Comparison of ENCODE assay signal across 10 cellular contexts in genomic region chr19:4589579-4590410, GRCh38. TPM values are rescaled to one million over a fixed set of nuclear protein-coding genes. Genes with fewer than 3 reads are reported as not detected.
DNase-seq lines count a peak whose midpoint lies in the region; ATAC-seq, FAIRE-seq and TF ChIP-seq lines count a peak whose summit lies in the region.
"Had no signal": no experiment of that assay in that cellular context is flagged by ENCODE, and none has a peak within 500 bp of the region (broad histone marks: within the 10 kb centered on the region; RNA-seq: fewer than 3 reads in every experiment).

No MANE protein-coding gene starts in this region.

- BruUV-seq in endothelial cell of umbilical vein (replicated peaks; lab: Mats Ljungman, UMichigan) = no TSS peak

- WGBS in psoas muscle, 3 donors = 62 to 70% (median 70%) methylated on average over 11 of the region's 11 CpGs

- H3K27me3 ChIP-seq in endothelial cell of umbilical vein (ENCODE audit: control insufficient read depth in 2 of 2, insufficient read depth in 2 of 2, low read length in 2 of 2) (peaks cover 0 to 3% of the 10 kb centered on the region in 2 experiments), psoas muscle (ENCODE audit: insufficient read depth in 3 of 3, low read length in 2 of 3) (peaks cover 0 to 35% (median 5%) of the 10 kb centered on the region in 3 donors)
- H3K27me3 ChIP-seq in effector memory CD4-positive, alpha-beta T cell (replicated peaks; ENCODE audit: control insufficient read depth, insufficient read depth, low read length, poor library complexity, severe bottlenecking) = peaks cover 11% of the 10 kb centered on the region

- CTCF ChIA-PET in endothelial cell of umbilical vein (lab: Charles Lee) = interaction anchor here (0.6 to 1.8 kb wide), 17 partner anchors 8 to 201 kb away, joined by 3 to 30 read pairs (median 6); partner anchors contain the start of genes FEM1A and TNFAIP8L1

- FAIRE-seq in endothelial cell of umbilical vein (lab: Jason Lieb, UNC) = peak; percentile 48

- POLR2A ChIA-PET in endothelial cell of umbilical vein (lab: Charles Lee) = no interaction called here

- H3K9me1 ChIP-seq in endothelial cell of umbilical vein (replicated peaks; ENCODE audit: control insufficient read depth, extremely low read depth, insufficient read depth, low read length) = no peaks in the 10 kb centered on the region

- no peak overlapping the region for H3K4me2 ChIP-seq in endothelial cell of umbilical vein (ENCODE audit: insufficient read depth, low read length)

- H4K20me1 ChIP-seq in endothelial cell of umbilical vein (replicated peaks; ENCODE audit: control insufficient read depth, extremely low read depth, insufficient read depth, low read length) = no peaks in the 10 kb centered on the region

- H3K27ac ChIP-seq in endothelial cell of umbilical vein (ENCODE audit: insufficient read depth, low read depth, low read length) (no peak overlapping the region), psoas muscle (no peak overlapping the region)
- no peak overlapping the region for H3K27ac ChIP-seq in effector memory CD4-positive, alpha-beta T cell (ENCODE audit: insufficient read depth, low read length, poor library complexity, severe bottlenecking)

- H3K4me1 ChIP-seq in endothelial cell of umbilical vein (ENCODE audit: control insufficient read depth, extremely low read depth, insufficient read depth, low read length) (no peaks in the 10 kb centered on the region), psoas muscle (no peaks in the 10 kb centered on the region)
- H3K4me1 ChIP-seq in effector memory CD4-positive, alpha-beta T cell (ENCODE audit: control insufficient read depth, insufficient read depth, low read length, poor library complexity, severe bottlenecking) = peaks cover under 1% of the 10 kb centered on the region

- TF ChIP-seq POLR2A in endothelial cell of umbilical vein (IDR thresholded peaks at IDR 0.05; ENCODE audit: low read depth, low read length) = no peak

- peak in 1 of 4 donors; percentile 35 for ATAC-seq in psoas muscle

- H3K9me3 ChIP-seq in endothelial cell of umbilical vein (replicated peaks; ENCODE audit: control insufficient read depth, insufficient read depth, low read length) (no peaks in the 10 kb centered on the region), psoas muscle (no peaks in the 10 kb centered on the region)
- H3K9me3 ChIP-seq in effector memory CD4-positive, alpha-beta T cell (ENCODE audit: control insufficient read depth, low read length) = no peaks in the 10 kb centered on the region

- dilution Hi-C loops in endothelial cell of umbilical vein (cut with MboI; ENCODE audit: extremely low pct_ligation_motif_present, low sequenced_read_pairs) = no loop called here

- H2AFZ ChIP-seq in endothelial cell of umbilical vein (ENCODE audit: low read depth, low read length) = no peak overlapping the region

- no peak overlapping the region for H3K4me3 ChIP-seq in endothelial cell of umbilical vein (replicated peaks in 1 of 3; ENCODE audit: insufficient read depth in 1 of 3, low read depth in 1 of 3, low read length in 3 of 3)
- H3K4me3 ChIP-seq in psoas muscle = no peak overlapping the region
- H3K4me3 ChIP-seq in effector memory CD4-positive, alpha-beta T cell (ENCODE audit: insufficient read depth, low read depth, low read length, poor library complexity, severe bottlenecking) = no peak overlapping the region

- no peaks in the 10 kb centered on the region for H3K36me3 ChIP-seq in endothelial cell of umbilical vein (ENCODE audit: control insufficient read depth in 2 of 2, extremely low read depth in 1 of 2, insufficient read depth in 2 of 2, low read length in 2 of 2)
- H3K36me3 ChIP-seq in psoas muscle (ENCODE audit: insufficient read depth in 1 of 2, low read depth in 1 of 2) = no peaks in the 10 kb centered on the region
- H3K36me3 ChIP-seq in effector memory CD4-positive, alpha-beta T cell (ENCODE audit: control insufficient read depth, insufficient read depth, low read length) = no peaks in the 10 kb centered on the region

- H3K79me2 ChIP-seq in endothelial cell of umbilical vein (ENCODE audit: control insufficient read depth, insufficient read depth, low read length) = no peaks in the 10 kb centered on the region

- peak; percentile 35 to 69 for TF ChIP-seq CTCF in endothelial cell of umbilical vein (IDR thresholded peaks at IDR 0.05; ENCODE audit: extremely low read depth in 1 of 2, insufficient read depth in 1 of 2, low read depth in 1 of 2, low read length in 2 of 2)
- TF ChIP-seq CTCF in psoas muscle (IDR thresholded peaks at IDR 0.05) = peak; percentile 29

- no peak overlapping the region for H3K9ac ChIP-seq in endothelial cell of umbilical vein (replicated peaks; ENCODE audit: extremely low read depth, insufficient read depth, low read length)

- intact Hi-C loops in endothelial cell of umbilical vein (cut with micrococcal nuclease) = no loop called here
- intact Hi-C loops in psoas muscle (cut with DNase I) = no loop called here

- DNase-seq in SHP77 (lab: John Stamatoyannopoulos, UW) (peak; percentile 37 to 61), SHP77 treated with DMSO at 0.1 percent for 48 hours (lab: John Stamatoyannopoulos, UW) (no peak), NOMO-1 treated with dmso at 0.1 percent for 144 hours (lab: John Stamatoyannopoulos, UW; ENCODE audit: unreplicated experiment) (peak; percentile 22), endothelial cell of umbilical vein (ENCODE audit: low read depth, low spot score) (peak; percentile 19), psoas muscle (no peak), T-helper 1 cell (no peak)
- no peak for DNase-seq in effector memory CD4-positive, alpha-beta T cell
- no peak for DNase-seq in activated CD4-positive, alpha-beta T cell treated with anti-CD3 and anti-CD28 coated beads for 1 hour
- DNase-seq: activated CD4-positive, CD25-positive, alpha-beta regulatory T cell treated with anti-CD3 and anti-CD28 coated beads, Interleukin-2, amount 50 U/mL, for 72 hours had no signal

TF ChIP-seq in endothelial cell of umbilical vein, 7 proteins besides CTCF, POLR2A, EP300 and RAD21:
- TF ChIP-seq JUN (IDR thresholded peaks at IDR 0.05; ENCODE audit: borderline replicate concordance, insufficient read depth, insufficient read length, low read depth) (no peak), MAX (IDR thresholded peaks at IDR 0.05; ENCODE audit: insufficient read depth, insufficient read length) (no peak), POLR2AphosphoS5 (IDR thresholded peaks at IDR 0.05; ENCODE audit: insufficient read depth, low read depth, low read length) (no peak), FOS (IDR thresholded peaks at IDR 0.05; ENCODE audit: borderline replicate concordance, insufficient read depth, low read length) (no peak)
TF ChIP-seq in endothelial cell of umbilical vein: peak in this region for 0.

RNA-seq across cellular contexts. Expression of gene SEMA6B, which starts 30.3 kb away (rescaled TPM):
- 166 and 176 TPM in 2 replicates for total RNA-seq in endothelial cell of umbilical vein
- polyA plus RNA-seq in endothelial cell of umbilical vein = 97.8 and 108 TPM in 2 replicates
- polyA plus RNA-seq in endothelial cell of umbilical vein (2011; cell fraction: cytosol; rRNA removed) = 72.3 and 85.5 TPM in 2 replicates
- 63.8 and 64.4 TPM in 2 replicates for polyA plus RNA-seq in endothelial cell of umbilical vein (2011; cell fraction: nucleus; rRNA removed)
- polyA plus RNA-seq in endothelial cell of umbilical vein (2012) = 72.0 and 81.2 TPM in 2 replicates
- polyA minus RNA-seq in endothelial cell of umbilical vein = 110 and 142 TPM in 2 replicates
- 0.31 TPM for polyA minus RNA-seq in endothelial cell of umbilical vein (2011; cell fraction: cytosol; rRNA and poly(A)+ RNA removed)
- 30.1 and 46.2 TPM in 2 replicates for polyA minus RNA-seq in endothelial cell of umbilical vein (2011; cell fraction: nucleus; rRNA and poly(A)+ RNA removed)
- total RNA-seq in psoas muscle = 10 to 100 TPM in 2 of 4 donors, 1 to 10 TPM in 2; 6.2 to 11.7 (median 10.0) TPM
- polyA plus RNA-seq in psoas muscle = 1 to 10 TPM; 2.3 to 7.1 (median 5.6) TPM
- total RNA-seq: CD4-positive, CD25-positive, alpha-beta regulatory T cell had no signal
- polyA plus RNA-seq: CD4-positive, CD25-positive, alpha-beta regulatory T cell had no signal

RNA-seq across cellular contexts. Expression of gene TNFAIP8L1, which starts 49.5 kb away (rescaled TPM):
- 53.7 and 56.1 TPM in 2 replicates for total RNA-seq in endothelial cell of umbilical vein
- polyA plus RNA-seq in endothelial cell of umbilical vein = 40.0 and 44.8 TPM in 2 replicates
- polyA plus RNA-seq in endothelial cell of umbilical vein (2011; cell fraction: cytosol; rRNA removed) = 33.4 and 37.4 TPM in 2 replicates
- 19.3 and 19.4 TPM in 2 replicates for polyA plus RNA-seq in endothelial cell of umbilical vein (2011; cell fraction: nucleus; rRNA removed)
- polyA plus RNA-seq in endothelial cell of umbilical vein (2012) = 21.5 and 29.8 TPM in 2 replicates
- polyA minus RNA-seq in endothelial cell of umbilical vein = 32.6 and 35.4 TPM in 2 replicates
- polyA minus RNA-seq in endothelial cell of umbilical vein (2011; cell fraction: cytosol; rRNA and poly(A)+ RNA removed) = 1.2 TPM
- polyA minus RNA-seq in endothelial cell of umbilical vein (2011; cell fraction: nucleus; rRNA and poly(A)+ RNA removed) = 15.8 and 24.1 TPM in 2 replicates
- 1 to 10 TPM; 3.1 to 5.1 (median 3.8) TPM for total RNA-seq in psoas muscle
- 1 to 10 TPM; 2.4 to 3.5 (median 2.8) TPM for polyA plus RNA-seq in psoas muscle

RNA-seq across cellular contexts. Expression of gene LRG1, which starts 50.0 kb away (rescaled TPM):
- total RNA-seq in endothelial cell of umbilical vein (0.31 and 0.42 TPM in 2 replicates), psoas muscle (1 to 10 TPM in 1 of 4 donors, under 1 TPM in 2, not detected in 1; 0.42 to 1.8 (median 0.53) TPM)
- polyA plus RNA-seq in endothelial cell of umbilical vein (0.21 and 0.24 TPM in 2 replicates), psoas muscle (under 1 TPM; 0.09 to 0.42 (median 0.15) TPM)
- polyA plus RNA-seq in endothelial cell of umbilical vein (2011; cell fraction: cytosol; rRNA removed) = 0.17 and 0.18 TPM in 2 replicates
- 0.24 and 0.26 TPM in 2 replicates for polyA plus RNA-seq in endothelial cell of umbilical vein (2011; cell fraction: nucleus; rRNA removed)
- polyA plus RNA-seq in endothelial cell of umbilical vein (2012) = 0.15 TPM in 1 of 2 replicates, not detected in the other
- 0.17 and 0.45 TPM in 2 replicates for polyA minus RNA-seq in endothelial cell of umbilical vein
- not detected for polyA minus RNA-seq in endothelial cell of umbilical vein (2011; cell fraction: cytosol; rRNA and poly(A)+ RNA removed)
- polyA minus RNA-seq in endothelial cell of umbilical vein (2011; cell fraction: nucleus; rRNA and poly(A)+ RNA removed) = 0.24 TPM in 2 replicates

RNA-seq across cellular contexts. Expression of gene PLIN5, which starts 54.8 kb away (rescaled TPM):
- total RNA-seq in endothelial cell of umbilical vein = 0.24 TPM in 1 of 2 replicates, not detected in the other
- 0.17 and 0.24 TPM in 2 replicates for polyA plus RNA-seq in endothelial cell of umbilical vein
- 0.05 and 0.18 TPM in 2 replicates for polyA plus RNA-seq in endothelial cell of umbilical vein (2011; cell fraction: cytosol; rRNA removed)
- 0.32 and 0.74 TPM in 2 replicates for polyA plus RNA-seq in endothelial cell of umbilical vein (2011; cell fraction: nucleus; rRNA removed)
- polyA plus RNA-seq in endothelial cell of umbilical vein (2012) = 0.13 TPM in 1 of 2 replicates, not detected in the other
- not detected in 2 replicates for polyA minus RNA-seq in endothelial cell of umbilical vein
- not detected for polyA minus RNA-seq in endothelial cell of umbilical vein (2011; cell fraction: cytosol; rRNA and poly(A)+ RNA removed)
- 0.29 and 0.43 TPM in 2 replicates for polyA minus RNA-seq in endothelial cell of umbilical vein (2011; cell fraction: nucleus; rRNA and poly(A)+ RNA removed)
- total RNA-seq in psoas muscle = 100 to 1,000 TPM in 2 of 4 donors, 10 to 100 TPM in 2; 61.7 to 143 (median 118) TPM
- polyA plus RNA-seq in psoas muscle = 10 to 100 TPM; 14.5 to 96.8 (median 22.8) TPM
- total RNA-seq: CD4-positive, CD25-positive, alpha-beta regulatory T cell had no signal

Comparison
In these comparisons a context has a peak if more than half of its experiments do, and no peak if none do; other contexts are left out.
1. DNase-seq: peak in SHP77 (2 of 2), NOMO-1 treated with dmso at 0.1 percent for 144 hours (single experiment) and endothelial cell of umbilical vein (single experiment); none in SHP77 treated with DMSO at 0.1 percent for 48 hours (single experiment), psoas muscle (0 of 2), effector memory CD4-positive, alpha-beta T cell (0 of 3), activated CD4-positive, alpha-beta T cell treated with anti-CD3 and anti-CD28 coated beads for 1 hour (single experiment) and T-helper 1 cell (0 of 5).
2. RNA of gene SEMA6B, which starts 30.3 kb away (total RNA-seq): 166 to 176 TPM in endothelial cell of umbilical vein; 6.2 to 11.7 TPM in psoas muscle; every median in the first group is over 10 times any median in the second.